ENCODE assay signal across 8 cellular contexts in genomic region chr2:183037281-183037659, GRCh38. TPM values are rescaled to one million over a fixed set of nuclear protein-coding genes. Genes with fewer than 3 reads are reported as not detected.
DNase-seq lines count a peak whose midpoint lies in the region; ATAC-seq and TF ChIP-seq lines count a peak whose summit lies in the region.

No MANE protein-coding gene starts in this region.

- H3K27ac Mint-ChIP-seq in CD4-positive, alpha-beta T cell, result peak overlapping the region; percentile 40

- H2BK120ac ChIP-seq in IMR-90 (ENCODE audit: low read depth, low read length), result peak overlapping the region; percentile 46; the same call in 1 of the 2 replicates

- peak overlapping the region; percentile 88 for H3K4me3 Mint-ChIP-seq in CD4-positive, alpha-beta T cell

- peak overlapping the region; percentile 93 for H3K14ac ChIP-seq in IMR-90 (replicated peaks; ENCODE audit: low read depth, low read length)

- H2AK9ac ChIP-seq in IMR-90 (replicated peaks; ENCODE audit: low read depth, low read length, poor library complexity), result peak overlapping the region; percentile 94

- peaks cover 16% of the 10 kb centered on the region for H3F3A ChIP-seq in smooth muscle cell (ENCODE audit: low read depth)

- no peak overlapping the region for H3K27ac ChIP-seq in CD4-positive, alpha-beta T cell (ENCODE audit: low read depth, low read length)
- peak overlapping the region; percentile 99 for H3K27ac ChIP-seq in IMR-90 (ENCODE audit: insufficient read depth, low read length)
- H3K27ac ChIP-seq in ascending aorta, result peak overlapping the region; percentile 99 to 100
- H3K27ac ChIP-seq in iPS-18a (ENCODE audit: low read length), result peak overlapping the region; percentile 63
- H3K27ac ChIP-seq in smooth muscle cell (ENCODE audit: low read depth), result peak overlapping the region; percentile 93

- H3K9me1 ChIP-seq in IMR-90 (ENCODE audit: insufficient read depth, low read length), result 0 out of 2 replicates have a peak, but pooled peaks cover 4% of the 10 kb centered on the region

- peak overlapping the region; percentile 9; the same call in 1 of the 2 replicates for H4K91ac ChIP-seq in IMR-90 (ENCODE audit: insufficient read depth, low read depth, low read length)

- H2BK20ac ChIP-seq in IMR-90 (ENCODE audit: low read depth, low read length), result 0 out of 2 replicates have a peak overlapping the region, but pooled peaks have one; percentile 14

- peaks cover 53% of the 10 kb centered on the region for H3K27me3 ChIP-seq in CD4-positive, alpha-beta T cell (ENCODE audit: control insufficient read depth, insufficient read depth, low read length)
- H3K27me3 ChIP-seq in IMR-90 (ENCODE audit: control insufficient read depth, insufficient read depth, low read length) (no peaks in the 10 kb centered on the region), ascending aorta (no peaks in the 10 kb centered on the region), iPS-18a (ENCODE audit: control insufficient read depth, insufficient read depth, low read length) (peaks cover 14% of the 10 kb centered on the region), smooth muscle cell (ENCODE audit: low read depth) (no peaks in the 10 kb centered on the region)

- peaks cover 52% of the 10 kb centered on the region for H3K79me2 ChIP-seq in smooth muscle cell (ENCODE audit: low read depth)

- peaks cover 39% of the 10 kb centered on the region for H3K4me1 Mint-ChIP-seq in CD4-positive, alpha-beta T cell (ENCODE audit: low read depth)

- DNase-seq in CD4-positive, alpha-beta T cell, result no peak
- DNase-seq in IMR-90 (peak; percentile 47), ascending aorta (ENCODE audit: low spot score in 2 of 2) (no peak), smooth muscle cell (lab: John Stamatoyannopoulos, UW; ENCODE audit: unreplicated experiment) (no peak), GM10248 (ENCODE audit: extremely low spot score) (no peak), NCI-H69 (lab: John Stamatoyannopoulos, UW) (no peak), NCI-H1930 (lab: John Stamatoyannopoulos, UW) (no peak)

- POLR2A ChIA-PET in CD4-positive, alpha-beta T cell (lab: Charles Lee), result interaction anchor here (1.3 kb wide), 1 partner anchor 85 kb away, joined by 5 read pairs; no protein-coding TSS in a partner anchor
- POLR2A ChIA-PET in IMR-90 (lab: Charles Lee; ENCODE audit: unreplicated experiment) (no interaction called here), GM10248 (lab: Yijun Ruan, JAX) (no interaction called here)

- H3K36me3 Mint-ChIP-seq in CD4-positive, alpha-beta T cell (ENCODE audit: low read depth), result no peaks in the 10 kb centered on the region

- H3K36me3 ChIP-seq in IMR-90 (ENCODE audit: control insufficient read depth, insufficient read depth, low read length) (no peaks in the 10 kb centered on the region), ascending aorta (no peaks in the 10 kb centered on the region), iPS-18a (ENCODE audit: control insufficient read depth, low read depth, low read length) (no peaks in the 10 kb centered on the region), smooth muscle cell (ENCODE audit: low read depth) (no peaks in the 10 kb centered on the region)

- peaks cover 0 to 8% of the 10 kb centered on the region in 2 experiments; a peak in 2 of 4 replicates for H3K79me1 ChIP-seq in IMR-90 (ENCODE audit: low read depth in 1 of 2, low read length in 2 of 2)

- dilution Hi-C loops in IMR-90 (cut with HindIII; ENCODE audit: low sequenced_read_pairs, unreplicated experiment), result no loop called here

- peaks cover 45% of the 10 kb centered on the region for H3K27me3 Mint-ChIP-seq in CD4-positive, alpha-beta T cell

- no TSS peak for BruUV-seq in IMR-90 (replicated peaks; lab: Mats Ljungman, UMichigan)

- no peak for TF ChIP-seq CTCF in CD4-positive, alpha-beta T cell (IDR thresholded peaks at IDR 0.05)
- TF ChIP-seq CTCF in IMR-90 (conservative IDR thresholded peaks at IDR 0.05; ENCODE audit: low read depth, low read length), result no peak
- TF ChIP-seq CTCF in ascending aorta (IDR thresholded peaks at IDR 0.05), result no peak
- TF ChIP-seq CTCF in smooth muscle cell (IDR thresholded peaks at IDR 0.05; ENCODE audit: borderline replicate concordance, insufficient read depth, poor library complexity, severe bottlenecking), result no peak
- TF ChIP-seq CTCF in GM10248 (IDR thresholded peaks at IDR 0.05; ENCODE audit: control extremely low read depth, extremely low read depth, low read depth, missing control alignments), result no peak

- intact Hi-C loops in CD4-positive, alpha-beta T cell (cut with DNase I, micrococcal nuclease), result loop anchor here (5.0 kb wide), 2 partner anchors 320 to 1730 kb away; partner anchors contain the start of gene DNAJC10 (in 1 of the 2)
- intact Hi-C loops in IMR-90 (cut with micrococcal nuclease) (loop anchor here (5.0 to 10.0 kb wide), 2 partner anchors 85 to 442 kb away; partner anchors contain the start of gene NUP35), ascending aorta (cut with DNase I) (loop anchor here (5.0 kb wide), 2 partner anchors 55 to 1145 kb away; partner anchors contain the start of gene ITPRID2)

- no CpG with 5 or more reads among the region's 4 CpGs for WGBS in IMR-90 (ENCODE audit: extremely low coverage in 2 of 2, insufficient read length in 1 of 2), 2 experiments
- WGBS in smooth muscle cell (ENCODE audit: low lambda C conversion rate), result 0% methylated on average over 4 of the region's 4 CpGs

- peak overlapping the region; percentile 98 for H3K9ac ChIP-seq in IMR-90 (ENCODE audit: low read depth, low read length)
- peak overlapping the region; percentile 79 for H3K9ac ChIP-seq in iPS-18a (ENCODE audit: low read length)
- peak overlapping the region; percentile 95 for H3K9ac ChIP-seq in smooth muscle cell (ENCODE audit: low read depth)

- peak overlapping the region; percentile 53 for H3K18ac ChIP-seq in IMR-90 (ENCODE audit: low read depth, low read length)

- peaks cover 39% of the 10 kb centered on the region for H4K20me1 ChIP-seq in IMR-90 (ENCODE audit: insufficient read depth, low read length)
- H4K20me1 ChIP-seq in smooth muscle cell (ENCODE audit: low read depth), result peaks cover 48% of the 10 kb centered on the region

- H2AFZ ChIP-seq in IMR-90 (replicated peaks; ENCODE audit: low read length, poor library complexity) (peak overlapping the region; percentile 92), smooth muscle cell (ENCODE audit: low read depth) (peak overlapping the region; percentile 48)

- TF ChIP-seq RAD21 in IMR-90 (IDR thresholded peaks at IDR 0.05; ENCODE audit: low read length), result no peak

- peak overlapping the region; percentile 69; the same call in 1 of the 2 replicates for H2AK5ac ChIP-seq in IMR-90 (ENCODE audit: low read depth, low read length)

- peak overlapping the region; percentile 30 to 51 for H4K8ac ChIP-seq in IMR-90 (ENCODE audit: low read depth in 2 of 2, low read length in 2 of 2)

- H3K4me2 ChIP-seq in IMR-90 (ENCODE audit: low read depth, low read length), result peak overlapping the region; percentile 96
- H3K4me2 ChIP-seq in smooth muscle cell, result peak overlapping the region; percentile 87

- peak overlapping the region; percentile 25; the same call in 1 of the 2 replicates for H4K5ac ChIP-seq in IMR-90 (ENCODE audit: low read depth, low read length)

- H3K9me3 ChIP-seq in CD4-positive, alpha-beta T cell (ENCODE audit: control insufficient read depth, low read length), result no peaks in the 10 kb centered on the region
- H3K9me3 ChIP-seq in IMR-90 (ENCODE audit: control insufficient read depth, insufficient read depth, low read length), result no peaks in the 10 kb centered on the region
- no peaks in the 10 kb centered on the region for H3K9me3 ChIP-seq in ascending aorta
- H3K9me3 ChIP-seq in iPS-18a (ENCODE audit: control insufficient read depth, low read depth, low read length), result no peaks in the 10 kb centered on the region
- H3K9me3 ChIP-seq in smooth muscle cell (replicated peaks; ENCODE audit: low read depth), result no peaks in the 10 kb centered on the region

- peak overlapping the region; percentile 18; the same call in 1 of the 3 replicates for H2BK15ac ChIP-seq in IMR-90 (ENCODE audit: low read depth, low read length)

- peaks cover 5% of the 10 kb centered on the region; the same call in 1 of the 2 replicates for H3K4me1 ChIP-seq in IMR-90 (ENCODE audit: control insufficient read depth, insufficient read depth, low read length)
- peaks cover 0 to 30% of the 10 kb centered on the region in 2 donors for H3K4me1 ChIP-seq in ascending aorta
- peaks cover 41% of the 10 kb centered on the region for H3K4me1 ChIP-seq in iPS-18a (ENCODE audit: control insufficient read depth, low read depth, low read length)
- peaks cover 40% of the 10 kb centered on the region for H3K4me1 ChIP-seq in smooth muscle cell (ENCODE audit: low read depth)

- H3K56ac ChIP-seq in IMR-90 (ENCODE audit: extremely low read depth, insufficient read depth, low read length), result peak overlapping the region; percentile 83

- H3K9me3 Mint-ChIP-seq in CD4-positive, alpha-beta T cell, result no peaks in the 10 kb centered on the region

- in situ Hi-C loops in IMR-90 (cut with MboI; ENCODE audit: low sequenced_read_pairs), result no loop called here

- peak overlapping the region; percentile 79 for H3K4ac ChIP-seq in IMR-90 (ENCODE audit: low read depth, low read length)

- peak overlapping the region; percentile 99 for H3K23ac ChIP-seq in IMR-90 (ENCODE audit: low read depth, low read length)

- H2BK5ac ChIP-seq in IMR-90 (ENCODE audit: low read depth, low read length, poor library complexity, severe bottlenecking), result peak overlapping the region; percentile 94

- CTCF ChIA-PET in CD4-positive, alpha-beta T cell (lab: Charles Lee), result interaction anchor here (0.7 kb wide), 1 partner anchor 42 kb away, joined by 3 read pairs; no protein-coding TSS in a partner anchor
- CTCF ChIA-PET in IMR-90 (lab: Yijun Ruan, JAX), result no interaction called here
- CTCF ChIA-PET in GM10248 (lab: Yijun Ruan, JAX), result interaction anchor here (0.6 to 0.9 kb wide), 4 partner anchors 12 to 60 kb away, joined by 3 to 4 read pairs (median 3); no protein-coding TSS in a partner anchor

- H3K4me3 ChIP-seq in IMR-90 (ENCODE audit: insufficient read depth, low read depth, low read length) (peak overlapping the region; percentile 97), ascending aorta (peak overlapping the region; percentile 87 to 95), iPS-18a (ENCODE audit: low read length) (peak overlapping the region; percentile 96), smooth muscle cell (peak overlapping the region; percentile 64)

- no peak for ATAC-seq in CD4-positive, alpha-beta T cell (ENCODE audit: poor library complexity)
- no peak for ATAC-seq in IMR-90 (ENCODE audit: low read depth)

- 0 out of 2 replicates have a peak, but pooled peaks have one; percentile 18 for TF ChIP-seq POLR2A in IMR-90 (IDR thresholded peaks at IDR 0.05; ENCODE audit: low read depth, low read length)

RNA-seq across cellular contexts. Expression of gene NCKAP1, which starts 1.0 kb away (rescaled TPM):
- total RNA-seq in CD4-positive, alpha-beta T cell, result 1 to 10 TPM; 2.4 to 2.5 TPM
- total RNA-seq in IMR-90 (2012; rRNA removed), result 160 and 188 TPM in 2 replicates
- polyA plus RNA-seq in IMR-90 (2012; rRNA removed), result 63.5 and 91.1 TPM in 2 replicates
- 14.3 and 16.6 TPM in 2 replicates for polyA plus RNA-seq in IMR-90 (2012; cell fraction: cytosol; rRNA removed)
- polyA plus RNA-seq in IMR-90 (2012; cell fraction: nucleus; rRNA removed; ENCODE audit: low replicate concordance), result 5.6 and 63.7 TPM in 2 replicates
- total RNA-seq in ascending aorta, result 55.7 TPM
- total RNA-seq in smooth muscle cell, result 209 and 210 TPM in 2 replicates
- 54.2 and 60.4 TPM in 2 replicates for polyA plus RNA-seq in smooth muscle cell

RNA-seq across cellular contexts. Expression of gene DUSP19, which starts 41.3 kb away (rescaled TPM):
- under 1 TPM; 0.14 to 0.50 TPM for total RNA-seq in CD4-positive, alpha-beta T cell
- total RNA-seq in IMR-90 (2012; rRNA removed) (1.4 and 2.5 TPM in 2 replicates), ascending aorta (1.3 TPM), smooth muscle cell (1.2 and 1.3 TPM in 2 replicates)
- polyA plus RNA-seq in IMR-90 (2012; rRNA removed) (0.46 and 0.86 TPM in 2 replicates), smooth muscle cell (0.47 and 0.70 TPM in 2 replicates)
- 0.14 and 0.18 TPM in 2 replicates for polyA plus RNA-seq in IMR-90 (2012; cell fraction: cytosol; rRNA removed)
- polyA plus RNA-seq in IMR-90 (2012; cell fraction: nucleus; rRNA removed; ENCODE audit: low replicate concordance), result 0.04 and 0.44 TPM in 2 replicates

Comparison
In these comparisons a context has a peak if more than half of its experiments do, and no peak if none do; other contexts are left out.
1. RNA of gene NCKAP1, which starts 1.0 kb away (total RNA-seq): 209 to 210 TPM in smooth muscle cell, 160 to 188 TPM in IMR-90 and 55.7 TPM in ascending aorta (single experiment); 2.4 to 2.5 TPM in CD4-positive, alpha-beta T cell; every median in the first group is over 10 times any median in the second.
2. Peak in every context shown above with its lines, with median percentiles within 50 percentile points of each other: H3K4me3 ChIP-seq and H3K9ac ChIP-seq.